Comparison of ENCODE assay signal across 13 cellular contexts in the genomic region with DNA sequence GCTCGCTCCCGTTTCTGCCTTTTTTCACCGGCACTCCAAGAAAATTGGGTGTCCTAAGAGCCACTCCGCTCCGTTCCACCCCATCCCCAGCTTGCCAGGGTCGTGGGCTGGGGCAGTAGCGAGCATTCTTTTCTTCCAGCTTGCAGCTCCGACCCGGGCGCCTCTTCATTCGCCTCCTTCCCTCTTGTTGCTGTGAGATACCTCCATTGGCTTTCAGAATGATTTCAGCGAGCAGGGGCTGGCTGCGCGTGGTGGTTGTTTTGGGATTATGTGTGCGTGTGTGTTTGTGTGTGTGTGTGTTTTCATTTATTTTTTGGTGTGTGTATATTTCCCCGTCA. TPM values are rescaled to one million over a fixed set of nuclear protein-coding genes. Genes with fewer than 3 reads are reported as not detected.
DNase-seq lines count a peak whose midpoint lies in the region; ATAC-seq and TF ChIP-seq lines count a peak whose summit lies in the region.
"Had no signal": no experiment of that assay in that cellular context is flagged by ENCODE, and none has a peak within 500 bp of the region (broad histone marks: within the 10 kb centered on the region; RNA-seq: fewer than 3 reads in every experiment).

No MANE protein-coding gene starts in this region.

- no peaks in the 10 kb centered on the region; the same call in 1 of the 2 replicates for H3K9me3 ChIP-seq in HAP-1
- H3K9me3 ChIP-seq in neuronal stem cell (replicated peaks in 1 of 2; ENCODE audit: control insufficient read depth in 2 of 2, insufficient read depth in 1 of 2, low read depth in 1 of 2, low read length in 2 of 2), result peaks cover 2 to 11% of the 10 kb centered on the region in 2 donors
- no peaks in the 10 kb centered on the region for H3K9me3 ChIP-seq in breast epithelium

- H3K4me1 ChIP-seq in HAP-1 (peaks cover 16% of the 10 kb centered on the region), neuronal stem cell (ENCODE audit: control insufficient read depth in 2 of 2, insufficient read depth in 1 of 2, low read depth in 1 of 2, low read length in 2 of 2) (peaks cover 0 to 16% of the 10 kb centered on the region in 2 donors), breast epithelium (no peaks in the 10 kb centered on the region)

- TF ChIP-seq CTCF in brain (conservative IDR thresholded peaks at IDR 0.05), result no peak
- no peak for TF ChIP-seq CTCF in breast epithelium (IDR thresholded peaks at IDR 0.05)

- H2BK5ac ChIP-seq in neuronal stem cell (ENCODE audit: low read length), result no peak overlapping the region

- peak overlapping the region in 2 of 5 experiments; percentile 71 to 88 for H3K27ac Mint-ChIP-seq in brain
- H3K27ac Mint-ChIP-seq in effector memory CD8-positive, alpha-beta T cell, result no peak overlapping the region
- H3K27ac Mint-ChIP-seq: dendritic cell treated with granulocyte-macrophage colony-stimulating factor and Interleukin-4, amounts not matched to agents 40 ng/mL and 50 ng/mL, for 4 days had no signal

- H3K18ac ChIP-seq in neuronal stem cell (ENCODE audit: low read length), result no peak overlapping the region

- in situ Hi-C loops in HAP-1 (cut with MboI; ENCODE audit: low sequenced_read_pairs), result no loop called here

- WGBS in neuronal stem cell (ENCODE audit: extremely low coverage in 2 of 2, insufficient read length in 2 of 2, insufficient replicate concordance in 1 of 2), 2 donors, result no CpG with 5 or more reads among the region's 16 CpGs

- H3K4me3 ChIP-seq in HAP-1 (peak overlapping the region; percentile 31), neuronal stem cell (ENCODE audit: low read length in 2 of 2) (peak overlapping the region in 1 of 2 donors; percentile 53), breast epithelium (no peak overlapping the region)

- no peak overlapping the region for H2BK15ac ChIP-seq in neuronal stem cell (ENCODE audit: low read length)

- H3K36me3 ChIP-seq in HAP-1 (replicated peaks) (peaks cover 3% of the 10 kb centered on the region; the same call in 1 of the 2 replicates), neuronal stem cell (replicated peaks in 1 of 2; ENCODE audit: control insufficient read depth in 2 of 2, insufficient read depth in 2 of 2, low read length in 2 of 2) (no peaks in the 10 kb centered on the region), breast epithelium (no peaks in the 10 kb centered on the region)

- H3K27me3 ChIP-seq in HAP-1 (ENCODE audit: low read depth), result no peaks in the 10 kb centered on the region
- H3K27me3 ChIP-seq in neuronal stem cell (ENCODE audit: control insufficient read depth in 3 of 3, insufficient read depth in 3 of 3, low read depth in 1 of 3, low read length in 3 of 3), result peaks cover 70 to 100% (median 97%) of the 10 kb centered on the region in 3 experiments
- H3K27me3 ChIP-seq in breast epithelium, result peaks cover 0 to 82% of the 10 kb centered on the region in 2 donors

- no peak overlapping the region for H3K9ac ChIP-seq in neuronal stem cell (ENCODE audit: low read depth, low read length, poor library complexity)

- ATAC-seq in HG03354 (IDR thresholded peaks at IDR 0.05; ENCODE audit: poor library complexity, severe bottlenecking, unreplicated experiment), result no peak
- no peak for ATAC-seq in effector memory CD8-positive, alpha-beta T cell (replicated peaks)

- peaks cover 100% of the 10 kb centered on the region for H3K27me3 Mint-ChIP-seq in brain
- H3K27me3 Mint-ChIP-seq in effector memory CD8-positive, alpha-beta T cell, result peaks cover 87 to 100% of the 10 kb centered on the region in 2 donors

- H2AFZ ChIP-seq in neuronal stem cell (ENCODE audit: low read length), result peak overlapping the region; percentile 94

- no peak overlapping the region for H3K14ac ChIP-seq in neuronal stem cell (ENCODE audit: low read length)

- no peak overlapping the region for H3K4me2 ChIP-seq in neuronal stem cell (ENCODE audit: insufficient read depth, low read length, poor library complexity, severe bottlenecking)

- no peak overlapping the region for H2BK120ac ChIP-seq in neuronal stem cell (ENCODE audit: low read depth, low read length)

- intact Hi-C loops in breast epithelium (cut with DNase I; ENCODE audit: low total_unique reads), result loop anchor here (10.0 kb wide), 1 partner anchor 387 kb away; no protein-coding TSS in a partner anchor

- TF ChIP-seq POLR2A in breast epithelium (IDR thresholded peaks at IDR 0.05), result no peak

- no peak overlapping the region for H3K23ac ChIP-seq in neuronal stem cell (ENCODE audit: low read depth, low read length, poor library complexity)

- no peaks in the 10 kb centered on the region for H3K79me1 ChIP-seq in neuronal stem cell (ENCODE audit: low read depth, low read length)

- no peak overlapping the region for H4K91ac ChIP-seq in neuronal stem cell (ENCODE audit: low read depth, low read length, poor library complexity)

- DNase-seq in NCI-H1694 treated with DMSO at 0.1 percent for 48 hours (lab: John Stamatoyannopoulos, UW) (peak; percentile 43), NCI-H1694 (lab: John Stamatoyannopoulos, UW) (no peak), HAP-1 (ENCODE audit: low spot score in 2 of 2) (no peak), neuronal stem cell (ENCODE audit: low spot score) (no peak), breast epithelium (ENCODE audit: low spot score in 2 of 2) (no peak)
- DNase-seq in effector memory CD8-positive, alpha-beta T cell, result no peak
- DNase-seq: activated CD4-positive, alpha-beta T cell treated with anti-CD3 and anti-CD28 coated beads for 4 hours; activated gamma-delta T cell; foreskin melanocyte; NCI-H774 had no signal

- H2AK5ac ChIP-seq in neuronal stem cell (ENCODE audit: low read depth, low read length), result no peak overlapping the region

- H3K4ac ChIP-seq in neuronal stem cell (ENCODE audit: low read length), result no peak overlapping the region

- no peak overlapping the region for H3K27ac ChIP-seq in neuronal stem cell (replicated peaks; ENCODE audit: low read length)
- no peak overlapping the region for H3K27ac ChIP-seq in breast epithelium

- H3K9me3 Mint-ChIP-seq in brain, result peaks cover 0 to 14% (median 0%) of the 10 kb centered on the region in 5 experiments
- no peaks in the 10 kb centered on the region for H3K9me3 Mint-ChIP-seq in effector memory CD8-positive, alpha-beta T cell
- H3K9me3 Mint-ChIP-seq: dendritic cell treated with granulocyte-macrophage colony-stimulating factor and Interleukin-4, amounts not matched to agents 40 ng/mL and 50 ng/mL, for 4 days had no signal

- peaks cover 29% of the 10 kb centered on the region for H3K4me1 Mint-ChIP-seq in brain
- H3K4me1 Mint-ChIP-seq in effector memory CD8-positive, alpha-beta T cell (ENCODE audit: low read depth in 2 of 2), result peaks cover 9 to 11% of the 10 kb centered on the region in 2 donors

- H2BK12ac ChIP-seq in neuronal stem cell (ENCODE audit: low read length), result no peak overlapping the region

- peak overlapping the region; percentile 70 to 82 (median 79) for H3K4me3 Mint-ChIP-seq in brain
- peak overlapping the region in 1 of 2 donors; percentile 58 for H3K4me3 Mint-ChIP-seq in effector memory CD8-positive, alpha-beta T cell
- H3K4me3 Mint-ChIP-seq: dendritic cell treated with granulocyte-macrophage colony-stimulating factor and Interleukin-4, amounts not matched to agents 40 ng/mL and 50 ng/mL, for 4 days had no signal

- H3K36me3 Mint-ChIP-seq in brain, result peaks cover 21% of the 10 kb centered on the region
- H3K36me3 Mint-ChIP-seq in effector memory CD8-positive, alpha-beta T cell (ENCODE audit: insufficient read depth), result peaks cover 21% of the 10 kb centered on the region

- H4K8ac ChIP-seq in neuronal stem cell (ENCODE audit: low read depth, low read length), result no peak overlapping the region

RNA-seq across cellular contexts. Expression of gene HOXD3, which starts 1.2 kb away (rescaled TPM):
- polyA plus RNA-seq in brain (ENCODE audit: insufficient read depth, low read depth, low replicate concordance), result 1.2 TPM
- polyA plus RNA-seq in neuronal stem cell (2013, experiment 1 of 2), result not detected
- not detected for polyA plus RNA-seq in neuronal stem cell (2013, experiment 2 of 2)
- total RNA-seq in breast epithelium, result 10 to 100 TPM in 1 of 3 donors, 1 to 10 TPM in 2; 4.2 to 14.4 (median 4.8) TPM

RNA-seq across cellular contexts. Expression of gene HOXD4, which starts 6.9 kb away (rescaled TPM):
- polyA plus RNA-seq in brain (ENCODE audit: insufficient read depth, low read depth, low replicate concordance), result not detected
- polyA plus RNA-seq in neuronal stem cell (2013, experiment 1 of 2), result not detected
- polyA plus RNA-seq in neuronal stem cell (2013, experiment 2 of 2), result not detected
- 1 to 10 TPM; 1.9 to 5.8 (median 5.6) TPM for total RNA-seq in breast epithelium

RNA-seq across cellular contexts. Expression of gene HOXD8, which starts 28.8 kb away (rescaled TPM):
- 10.0 TPM for polyA plus RNA-seq in brain (ENCODE audit: insufficient read depth, low read depth, low replicate concordance)
- polyA plus RNA-seq in neuronal stem cell (2013, experiment 1 of 2), result not detected
- not detected for polyA plus RNA-seq in neuronal stem cell (2013, experiment 2 of 2)
- total RNA-seq in breast epithelium, result 10 to 100 TPM; 10.5 to 36.1 (median 13.8) TPM

RNA-seq across cellular contexts. Expression of gene HOXD1, which starts 30.2 kb away (rescaled TPM):
- polyA plus RNA-seq in brain (ENCODE audit: insufficient read depth, low read depth, low replicate concordance), result 2.1 TPM
- not detected for polyA plus RNA-seq in neuronal stem cell (2013, experiment 1 of 2)
- not detected for polyA plus RNA-seq in neuronal stem cell (2013, experiment 2 of 2)
- 1 to 10 TPM in 1 of 3 donors, under 1 TPM in 2; 0.15 to 1.3 (median 0.64) TPM for total RNA-seq in breast epithelium

RNA-seq across cellular contexts. Expression of gene HOXD9, which starts 35.8 kb away (rescaled TPM):
- polyA plus RNA-seq in brain (ENCODE audit: insufficient read depth, low read depth, low replicate concordance), result 8.9 TPM
- not detected for polyA plus RNA-seq in neuronal stem cell (2013, experiment 1 of 2)
- not detected for polyA plus RNA-seq in neuronal stem cell (2013, experiment 2 of 2)
- 10 to 100 TPM in 1 of 3 donors, 1 to 10 TPM in 2; 2.4 to 17.0 (median 2.8) TPM for total RNA-seq in breast epithelium
